Comparison of ENCODE assay signal across 29 cellular contexts in the genomic region with DNA sequence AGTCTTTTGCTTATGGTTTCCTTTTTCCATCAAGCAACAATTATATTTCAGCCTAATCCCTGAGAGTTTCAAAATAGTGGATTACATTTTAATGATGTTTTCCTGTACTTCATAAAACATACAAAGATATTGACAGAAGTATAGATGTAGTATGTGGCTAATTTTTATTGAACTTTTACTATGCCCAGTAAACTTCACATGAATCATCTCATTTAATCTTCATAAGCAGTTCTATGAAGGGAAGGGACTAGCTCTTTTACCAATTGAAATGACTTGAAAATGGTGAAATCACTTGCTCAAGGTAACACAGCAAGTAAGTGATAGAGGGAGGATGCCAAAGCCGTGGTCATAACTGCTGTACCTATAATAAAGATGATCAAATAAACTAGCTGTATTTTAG.
"Had no signal": no experiment of that assay in that cellular context is flagged by ENCODE, and none has a peak within 500 bp of the region (broad histone marks: within the 10 kb centered on the region; RNA-seq: fewer than 3 reads in every experiment).

No MANE protein-coding gene starts in this region.

- H3K27ac Mint-ChIP-seq: endodermal cell; naive B cell; natural killer cell treated with Interleukin-12 subunit alpha and Interleukin-12 subunit beta and Interleukin-15 and Interleukin-18, amount 100 ng/mL, for 72 hours; stimulated activated naive CD8-positive, alpha-beta T cell treated with anti-CD3 and anti-CD28 coated beads, Interleukin-15, amount 100 ng/mL, for 72 hours had no signal

- DNase-seq: cortex of kidney; effector CD8-positive, alpha-beta T cell; endodermal cell; glutamatergic neuron; heart right ventricle; left cardiac atrium; left lung; mesenchymal stem cell; mucosa of descending colon; naive B cell; stimulated activated CD4-positive, alpha-beta T cell treated with anti-CD3 and anti-CD28 coated beads, Interleukin-12 subunit alpha, Interleukin-12 subunit beta, amount 100 ng/mL, for 4 hours; stimulated activated CD4-positive, alpha-beta T cell treated with anti-CD3 and anti-CD28 coated beads, Interleukin-1b, Interleukin-23, amount 100 ng/mL, for 48 hours; stimulated activated CD4-positive, alpha-beta T cell treated with anti-CD3 and anti-CD28 coated beads, Interleukin-4, amount 100 ng/mL, for 1 hour; stimulated activated CD8-positive, alpha-beta memory T cell treated with anti-CD3 and anti-CD28 coated beads, Interleukin-4, amount 100 ng/mL, for 48 hours; stimulated activated naive CD4-positive, alpha-beta T cell; stimulated activated naive CD8-positive, alpha-beta T cell treated with anti-CD3 and anti-CD28 coated beads, Interleukin-15, amount 100 ng/mL, for 72 hours; transverse colon; upper lobe of right lung; uterus had no signal

- H3K4me3 ChIP-seq: esophagus muscularis mucosa, heart right ventricle, left lung, mucosa of descending colon, prostate gland, right atrium auricular region, smooth muscle cell, suprapubic skin, transverse colon, upper lobe of right lung, uterus had no signal

- H3K9me3 ChIP-seq: esophagus muscularis mucosa, heart right ventricle, left lung, mucosa of descending colon, prostate gland, right atrium auricular region, suprapubic skin, transverse colon, upper lobe of right lung, uterus had no signal

- ATAC-seq: heart right ventricle; left cardiac atrium; left lung; mucosa of descending colon; natural killer cell treated with Interleukin-12 subunit alpha and Interleukin-12 subunit beta and Interleukin-15 and Interleukin-18, amount 100 ng/mL, for 72 hours; sciatic nerve; stimulated activated naive CD8-positive, alpha-beta T cell treated with anti-CD3 and anti-CD28 coated beads, Interleukin-15, amount 100 ng/mL, for 72 hours; upper lobe of right lung had no signal

- H2AFZ ChIP-seq: parathyroid adenoma had no signal

- H3K27me3 Mint-ChIP-seq: naive B cell; natural killer cell treated with Interleukin-12 subunit alpha and Interleukin-12 subunit beta and Interleukin-15 and Interleukin-18, amount 100 ng/mL, for 72 hours; stimulated activated naive CD8-positive, alpha-beta T cell treated with anti-CD3 and anti-CD28 coated beads, Interleukin-15, amount 100 ng/mL, for 72 hours had no signal

- H3K36me3 ChIP-seq: esophagus muscularis mucosa, left lung, prostate gland, right atrium auricular region, suprapubic skin, transverse colon, upper lobe of right lung, uterus had no signal

- H3K4me1 ChIP-seq: parathyroid adenoma, prostate gland had no signal

- H3K9ac ChIP-seq: parathyroid adenoma had no signal

- H3K36me3 Mint-ChIP-seq: mesothelial cell of epicardium; naive B cell; natural killer cell treated with Interleukin-12 subunit alpha and Interleukin-12 subunit beta and Interleukin-15 and Interleukin-18, amount 100 ng/mL, for 72 hours had no signal

- H3K9me3 Mint-ChIP-seq: endodermal cell; mesothelial cell of epicardium; naive B cell; natural killer cell treated with Interleukin-12 subunit alpha and Interleukin-12 subunit beta and Interleukin-15 and Interleukin-18, amount 100 ng/mL, for 72 hours; neural crest cell; stimulated activated naive CD8-positive, alpha-beta T cell treated with anti-CD3 and anti-CD28 coated beads, Interleukin-15, amount 100 ng/mL, for 72 hours had no signal

- H3K4me3 Mint-ChIP-seq: endodermal cell; mesothelial cell of epicardium; naive B cell; natural killer cell treated with Interleukin-12 subunit alpha and Interleukin-12 subunit beta and Interleukin-15 and Interleukin-18, amount 100 ng/mL, for 72 hours; neural crest cell; stimulated activated naive CD8-positive, alpha-beta T cell treated with anti-CD3 and anti-CD28 coated beads, Interleukin-15, amount 100 ng/mL, for 72 hours had no signal

- H3K27ac ChIP-seq: esophagus muscularis mucosa, heart right ventricle, parathyroid adenoma, prostate gland, right atrium auricular region, suprapubic skin, transverse colon, upper lobe of right lung, uterus had no signal

- H3K4me1 Mint-ChIP-seq: stimulated activated naive CD8-positive, alpha-beta T cell treated with anti-CD3 and anti-CD28 coated beads, Interleukin-15, amount 100 ng/mL, for 72 hours had no signal

- H3K27me3 ChIP-seq: esophagus muscularis mucosa, heart right ventricle, left lung, right atrium auricular region, suprapubic skin, transverse colon, upper lobe of right lung, uterus had no signal
